Comparison of ENCODE assay signal across 1 cellular context in genomic region chr3:126476166-126476975, GRCh38.
TF ChIP-seq lines count a peak whose summit lies in the region.

No MANE protein-coding gene starts in this region.

TF ChIP-seq in K562, 482 proteins besides CTCF, POLR2A, EP300 and RAD21 (continued from another document and continues in another):
- TF ChIP-seq, protein P1, sequence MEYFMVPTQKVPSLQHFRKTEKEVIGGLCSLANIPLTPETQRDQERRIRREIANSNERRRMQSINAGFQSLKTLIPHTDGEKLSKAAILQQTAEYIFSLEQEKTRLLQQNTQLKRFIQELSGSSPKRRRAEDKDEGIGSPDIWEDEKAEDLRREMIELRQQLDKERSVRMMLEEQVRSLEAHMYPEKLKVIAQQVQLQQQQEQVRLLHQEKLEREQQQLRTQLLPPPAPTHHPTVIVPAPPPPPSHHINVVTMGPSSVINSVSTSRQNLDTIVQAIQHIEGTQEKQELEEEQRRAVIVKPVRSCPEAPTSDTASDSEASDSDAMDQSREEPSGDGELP (CRISPR knock-in tag; IDR thresholded peaks at IDR 0.05; ENCODE audit: borderline replicate concordance): 0 out of 2 replicates have a peak, but pooled peaks have one; percentile 32
- TF ChIP-seq ETV5 (CRISPR knock-in tag; IDR thresholded peaks at IDR 0.05; ENCODE audit: low read depth): no peak
- no peak for TF ChIP-seq KLF13 (tag; IDR thresholded peaks at IDR 0.05; ENCODE audit: borderline replicate concordance, low read depth)
- no peak for TF ChIP-seq SNAPC5 (CRISPR knock-in tag; IDR thresholded peaks at IDR 0.05)
- TF ChIP-seq AFF1 (IDR thresholded peaks at IDR 0.05; ENCODE audit: low read depth in 1 of 2, partially characterized antibody in 2 of 2): no peak
- TF ChIP-seq FOS (IDR thresholded peaks at IDR 0.05; ENCODE audit: extremely low read depth, insufficient read length): no peak
- no peak for TF ChIP-seq RB1 (IDR thresholded peaks at IDR 0.05; ENCODE audit: low read depth)
- TF ChIP-seq POLR2AphosphoS2 (IDR thresholded peaks at IDR 0.05; ENCODE audit: low read length): no peak
- no peak for TF ChIP-seq MTF1 (CRISPR knock-in tag; IDR thresholded peaks at IDR 0.05; ENCODE audit: borderline replicate concordance)
- TF ChIP-seq ZNF551 (CRISPR knock-in tag; IDR thresholded peaks at IDR 0.05): no peak
- TF ChIP-seq SMARCE1 (IDR thresholded peaks at IDR 0.05): peak; percentile 45; the same call in 1 of the 2 replicates
- peak; percentile 2; the same call in 1 of the 2 replicates for TF ChIP-seq CREM (IDR thresholded peaks at IDR 0.05; ENCODE audit: low read depth)
- TF ChIP-seq FOXP1 (CRISPR knock-in tag; IDR thresholded peaks at IDR 0.05): no peak
- TF ChIP-seq HNRNPH1 (optimal IDR thresholded peaks at IDR 0.05; ENCODE audit: low read depth, low read length): no peak
- TF ChIP-seq ZNF76 (CRISPR knock-in tag; IDR thresholded peaks at IDR 0.05; ENCODE audit: borderline replicate concordance): no peak
- TF ChIP-seq NBN (IDR thresholded peaks at IDR 0.05; ENCODE audit: low read depth): no peak
- TF ChIP-seq ZBTB11 (CRISPR knock-in tag; IDR thresholded peaks at IDR 0.05): no peak
- peak; percentile 48; the same call in 1 of the 2 replicates for TF ChIP-seq L3MBTL2 (IDR thresholded peaks at IDR 0.05)
- no peak for TF ChIP-seq SAP30 (IDR thresholded peaks at IDR 0.05; ENCODE audit: borderline replicate concordance, insufficient read depth, low read depth, low read length, poor library complexity, severe bottlenecking)
- no peak for TF ChIP-seq GABPB1 (CRISPR knock-in tag; IDR thresholded peaks at IDR 0.05)
- TF ChIP-seq PHF20 (IDR thresholded peaks at IDR 0.05; ENCODE audit: partially characterized antibody): no peak
- no peak for TF ChIP-seq JUND (IDR thresholded peaks at IDR 0.05; ENCODE audit: borderline replicate concordance, low read depth, low read length)
- no peak for TF ChIP-seq JUND (tag; IDR thresholded peaks at IDR 0.05; ENCODE audit: borderline replicate concordance, low read depth, low read length)
- TF ChIP-seq PML (IDR thresholded peaks at IDR 0.05; ENCODE audit: low read length): no peak
- TF ChIP-seq CBX3 (IDR thresholded peaks at IDR 0.05; ENCODE audit: borderline replicate concordance in 1 of 2, low read length in 2 of 2): no peak
- TF ChIP-seq, protein P2, sequence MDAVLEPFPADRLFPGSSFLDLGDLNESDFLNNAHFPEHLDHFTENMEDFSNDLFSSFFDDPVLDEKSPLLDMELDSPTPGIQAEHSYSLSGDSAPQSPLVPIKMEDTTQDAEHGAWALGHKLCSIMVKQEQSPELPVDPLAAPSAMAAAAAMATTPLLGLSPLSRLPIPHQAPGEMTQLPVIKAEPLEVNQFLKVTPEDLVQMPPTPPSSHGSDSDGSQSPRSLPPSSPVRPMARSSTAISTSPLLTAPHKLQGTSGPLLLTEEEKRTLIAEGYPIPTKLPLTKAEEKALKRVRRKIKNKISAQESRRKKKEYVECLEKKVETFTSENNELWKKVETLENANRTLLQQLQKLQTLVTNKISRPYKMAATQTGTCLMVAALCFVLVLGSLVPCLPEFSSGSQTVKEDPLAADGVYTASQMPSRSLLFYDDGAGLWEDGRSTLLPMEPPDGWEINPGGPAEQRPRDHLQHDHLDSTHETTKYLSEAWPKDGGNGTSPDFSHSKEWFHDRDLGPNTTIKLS (IDR thresholded peaks at IDR 0.05; ENCODE audit: borderline replicate concordance, low read depth): no peak
- no peak for TF ChIP-seq ZNF277 (CRISPR knock-in tag; IDR thresholded peaks at IDR 0.05; ENCODE audit: borderline replicate concordance)
- TF ChIP-seq DMBX1 (CRISPR knock-in tag; IDR thresholded peaks at IDR 0.05; ENCODE audit: borderline replicate concordance): no peak
- TF ChIP-seq ZBTB17 (CRISPR knock-in tag; IDR thresholded peaks at IDR 0.05): 0 out of 2 replicates have a peak, but pooled peaks have one; percentile 66
- no peak for TF ChIP-seq MCM3 (IDR thresholded peaks at IDR 0.05)
- TF ChIP-seq NR4A1 (CRISPR knock-in tag; IDR thresholded peaks at IDR 0.05): no peak
- no peak for TF ChIP-seq NR4A1 (tag; IDR thresholded peaks at IDR 0.05)
- no peak for TF ChIP-seq ZNF140 (CRISPR knock-in tag; IDR thresholded peaks at IDR 0.05)
- TF ChIP-seq ZNF239 (CRISPR knock-in tag; IDR thresholded peaks at IDR 0.05): no peak
- TF ChIP-seq ZNF707 (CRISPR knock-in tag; conservative IDR thresholded peaks at IDR 0.05): no peak
- TF ChIP-seq NCOA4 (IDR thresholded peaks at IDR 0.05; ENCODE audit: partially characterized antibody): no peak
- TF ChIP-seq ADNP (tag; IDR thresholded peaks at IDR 0.05): no peak
- TF ChIP-seq ZC3H8 (IDR thresholded peaks at IDR 0.05): no peak
- no peak for TF ChIP-seq BCL6 (CRISPR knock-in tag; IDR thresholded peaks at IDR 0.05)
- no peak for TF ChIP-seq ZNF124 (CRISPR knock-in tag; IDR thresholded peaks at IDR 0.05)
- TF ChIP-seq RBM39 (optimal IDR thresholded peaks at IDR 0.05; ENCODE audit: low read depth, low read length): no peak
- no peak for TF ChIP-seq ZNF408 (CRISPR knock-in tag; IDR thresholded peaks at IDR 0.05; ENCODE audit: low read depth)
- TF ChIP-seq ZNF316 (IDR thresholded peaks at IDR 0.05): no peak
- TF ChIP-seq, protein P3, sequence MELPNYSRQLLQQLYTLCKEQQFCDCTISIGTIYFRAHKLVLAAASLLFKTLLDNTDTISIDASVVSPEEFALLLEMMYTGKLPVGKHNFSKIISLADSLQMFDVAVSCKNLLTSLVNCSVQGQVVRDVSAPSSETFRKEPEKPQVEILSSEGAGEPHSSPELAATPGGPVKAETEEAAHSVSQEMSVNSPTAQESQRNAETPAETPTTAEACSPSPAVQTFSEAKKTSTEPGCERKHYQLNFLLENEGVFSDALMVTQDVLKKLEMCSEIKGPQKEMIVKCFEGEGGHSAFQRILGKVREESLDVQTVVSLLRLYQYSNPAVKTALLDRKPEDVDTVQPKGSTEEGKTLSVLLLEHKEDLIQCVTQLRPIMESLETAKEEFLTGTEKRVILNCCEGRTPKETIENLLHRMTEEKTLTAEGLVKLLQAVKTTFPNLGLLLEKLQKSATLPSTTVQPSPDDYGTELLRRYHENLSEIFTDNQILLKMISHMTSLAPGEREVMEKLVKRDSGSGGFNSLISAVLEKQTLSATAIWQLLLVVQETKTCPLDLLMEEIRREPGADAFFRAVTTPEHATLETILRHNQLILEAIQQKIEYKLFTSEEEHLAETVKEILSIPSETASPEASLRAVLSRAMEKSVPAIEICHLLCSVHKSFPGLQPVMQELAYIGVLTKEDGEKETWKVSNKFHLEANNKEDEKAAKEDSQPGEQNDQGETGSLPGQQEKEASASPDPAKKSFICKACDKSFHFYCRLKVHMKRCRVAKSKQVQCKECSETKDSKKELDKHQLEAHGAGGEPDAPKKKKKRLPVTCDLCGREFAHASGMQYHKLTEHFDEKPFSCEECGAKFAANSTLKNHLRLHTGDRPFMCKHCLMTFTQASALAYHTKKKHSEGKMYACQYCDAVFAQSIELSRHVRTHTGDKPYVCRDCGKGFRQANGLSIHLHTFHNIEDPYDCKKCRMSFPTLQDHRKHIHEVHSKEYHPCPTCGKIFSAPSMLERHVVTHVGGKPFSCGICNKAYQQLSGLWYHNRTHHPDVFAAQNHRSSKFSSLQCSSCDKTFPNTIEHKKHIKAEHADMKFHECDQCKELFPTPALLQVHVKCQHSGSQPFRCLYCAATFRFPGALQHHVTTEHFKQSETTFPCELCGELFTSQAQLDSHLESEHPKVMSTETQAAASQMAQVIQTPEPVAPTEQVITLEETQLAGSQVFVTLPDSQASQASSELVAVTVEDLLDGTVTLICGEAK (IDR thresholded peaks at IDR 0.05): peak; percentile 38; the same call in 1 of the 2 replicates
- TF ChIP-seq, protein P3 (CRISPR knock-in tag; IDR thresholded peaks at IDR 0.05): no peak
